ENCODE assay signal across 9 cellular contexts in the genomic region with DNA sequence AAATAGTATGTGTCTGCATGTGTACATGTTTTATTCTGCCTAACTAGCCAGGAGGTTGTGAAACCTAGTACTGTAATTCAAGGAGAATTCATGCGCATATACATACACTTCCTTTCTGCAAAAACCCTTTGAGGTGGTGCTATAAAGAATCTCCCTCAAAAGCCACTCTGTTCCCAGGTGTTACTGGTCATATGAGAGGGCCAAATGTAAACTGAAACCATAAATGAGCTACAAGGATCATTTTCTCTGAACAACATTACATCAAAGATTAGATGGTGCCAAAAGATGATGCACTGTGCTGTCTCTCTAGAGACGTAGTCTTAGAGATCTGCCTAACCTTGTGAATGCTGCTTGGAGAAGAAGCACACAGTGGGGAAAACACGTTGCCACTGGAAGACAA. TPM values are rescaled to one million over a fixed set of nuclear protein-coding genes. Genes with fewer than 3 reads are reported as not detected.
DNase-seq lines count a peak whose midpoint lies in the region; ATAC-seq and TF ChIP-seq lines count a peak whose summit lies in the region.
"Had no signal": no experiment of that assay in that cellular context is flagged by ENCODE, and none has a peak within 500 bp of the region (broad histone marks: within the 10 kb centered on the region; RNA-seq: fewer than 3 reads in every experiment).

No MANE protein-coding gene starts in this region.

- no peaks in the 10 kb centered on the region for H3K36me3 ChIP-seq in mucosa of descending colon (ENCODE audit: low read depth)
- no peaks in the 10 kb centered on the region for H3K36me3 ChIP-seq in prostate gland

- H3K27ac ChIP-seq in prostate gland: no peak overlapping the region
- H3K27ac ChIP-seq: epithelial cell of prostate had no signal

- peak; percentile 23 for DNase-seq in NCI-H2196 (lab: John Stamatoyannopoulos, UW; ENCODE audit: unreplicated experiment)
- no peak for DNase-seq in mucosa of descending colon
- DNase-seq in hippocampal formation (lab: John Stamatoyannopoulos, UW): no peak
- DNase-seq in stimulated activated CD4-positive, alpha-beta T cell treated with anti-CD3 and anti-CD28 coated beads, Interleukin-2, amount 100 ng/mL, for 48 hours: no peak
- no peak for DNase-seq in MCF 10A (ENCODE audit: unreplicated experiment)
- DNase-seq in prostate gland (ENCODE audit: low spot score): no peak

- no peak for TF ChIP-seq POLR2A in prostate gland (IDR thresholded peaks at IDR 0.05)

- POLR2A ChIA-PET in MCF 10A (lab: Yijun Ruan, JAX): interaction anchor here (0.6 to 1.2 kb wide), 4 partner anchors 10 to 61 kb away, joined by 3 to 5 read pairs (median 3); no protein-coding TSS in a partner anchor

- ATAC-seq in GM18861 (IDR thresholded peaks at IDR 0.05; ENCODE audit: unreplicated experiment) (peak; percentile 41), HG02678 (IDR thresholded peaks at IDR 0.05; ENCODE audit: unreplicated experiment) (peak; percentile 65), mucosa of descending colon (peak; percentile 35)

- no TSS peak for BruUV-seq in MCF 10A (replicated peaks; lab: Mats Ljungman, UMichigan)

- 54% methylated on average over 3 of the region's 3 CpGs for WGBS in prostate gland

- H3K4me1 ChIP-seq in mucosa of descending colon (ENCODE audit: low read depth): peaks cover 15% of the 10 kb centered on the region
- peaks cover 4% of the 10 kb centered on the region for H3K4me1 ChIP-seq in prostate gland (replicated peaks)

- intact Hi-C loops in mucosa of descending colon (cut with DNase I, micrococcal nuclease) (no loop called here), MCF 10A (cut with micrococcal nuclease) (no loop called here), prostate gland (cut with DNase I) (no loop called here)

- CTCF ChIA-PET in MCF 10A (lab: Yijun Ruan, JAX): interaction anchor here (0.8 kb wide), 1 partner anchor 62 kb away, joined by 3 read pairs; no protein-coding TSS in a partner anchor

- H3K4me3 ChIP-seq in mucosa of descending colon (no peak overlapping the region), prostate gland (no peak overlapping the region)

- H3K27me3 ChIP-seq in prostate gland (replicated peaks; ENCODE audit: insufficient read depth): no peaks in the 10 kb centered on the region

- no peaks in the 10 kb centered on the region for H3K27me3 Mint-ChIP-seq in MCF 10A (ENCODE audit: insufficient read depth, unreplicated experiment)

- TF ChIP-seq CTCF in mucosa of descending colon (IDR thresholded peaks at IDR 0.05) (no peak), MCF 10A (IDR thresholded peaks at IDR 0.05; ENCODE audit: unreplicated experiment) (no peak), prostate gland (IDR thresholded peaks at IDR 0.05) (no peak)

- H3K4me3 Mint-ChIP-seq in MCF 10A (ENCODE audit: unreplicated experiment): no peak overlapping the region

- H3K27ac Mint-ChIP-seq in MCF 10A (ENCODE audit: low read depth, unreplicated experiment): no peak overlapping the region

- no peaks in the 10 kb centered on the region for H3K9me3 Mint-ChIP-seq in MCF 10A (ENCODE audit: unreplicated experiment)

- H3K4me1 Mint-ChIP-seq in MCF 10A (ENCODE audit: insufficient read depth, unreplicated experiment): peaks cover 26% of the 10 kb centered on the region

- no peaks in the 10 kb centered on the region for H3K36me3 Mint-ChIP-seq in MCF 10A (ENCODE audit: insufficient read depth, unreplicated experiment)

- H3K9me3 ChIP-seq in mucosa of descending colon (no peaks in the 10 kb centered on the region), prostate gland (no peaks in the 10 kb centered on the region)

RNA-seq across cellular contexts. Expression of gene NREP, which starts 15.7 kb away (rescaled TPM):
- total RNA-seq in mucosa of descending colon: 10 to 100 TPM; 16.8 to 24.0 (median 18.1) TPM
- 2.5 and 7.0 TPM in 2 replicates for total RNA-seq in MCF 10A (2022)
- total RNA-seq in prostate gland: 10 to 100 TPM in 1 of 2 donors, 1 to 10 TPM in 1; 7.6 to 28.2 TPM
